ENCODE assay signal across 8 cellular contexts in genomic region chr15:75683646-75684312, GRCh38. TPM values are rescaled to one million over a fixed set of nuclear protein-coding genes. Genes with fewer than 3 reads are reported as not detected.
DNase-seq lines count a peak whose midpoint lies in the region; ATAC-seq and TF ChIP-seq lines count a peak whose summit lies in the region.
"Not testable (repeated sequence)": the region's sequence is repeated elsewhere in the genome, so short reads cannot be mapped to it uniquely, and the experiment has no call there.

No MANE protein-coding gene starts in this region.

- H3K27ac Mint-ChIP-seq in osteocyte (ENCODE audit: unreplicated experiment) = not testable (repeated sequence)

- H3K4me3 Mint-ChIP-seq in osteocyte (ENCODE audit: unreplicated experiment) = not testable (repeated sequence)

- intact Hi-C loops in heart left ventricle (cut with DNase I) = loop anchor here in 8 of 10 donors (5.0 to 10.0 kb wide), 7 partner anchors 36 to 319 kb away; partner anchors contain the start of genes MAN2C1 (in 5 of the 8) and SNX33 (in 1 of the 8)

- H3K4me1 Mint-ChIP-seq in osteocyte (ENCODE audit: unreplicated experiment) = not testable (repeated sequence)

- H3K36me3 ChIP-seq in heart left ventricle = peaks cover 0 to 15% (median 3%) of the 10 kb centered on the region in 9 donors

- TF ChIP-seq CTCF in HL-60 (IDR thresholded peaks at IDR 0.05; ENCODE audit: insufficient read depth, low read length) = peak; percentile 77
- TF ChIP-seq CTCF in astrocyte of the cerebellum (IDR thresholded peaks at IDR 0.05; ENCODE audit: low read depth, low read length, missing control alignments) = peak; percentile 68
- peak; percentile 72 to 88 (median 80) for TF ChIP-seq CTCF in heart left ventricle (IDR thresholded peaks at IDR 0.05)
- TF ChIP-seq CTCF in osteocyte (IDR thresholded peaks at IDR 0.05) = peak; percentile 88

- in situ Hi-C loops in astrocyte of the cerebellum (cut with HindIII; ENCODE audit: low sequenced_read_pairs) = not testable (repeated sequence)

- not testable (repeated sequence) for H3K27ac ChIP-seq in HL-60 (replicated peaks)
- H3K27ac ChIP-seq in heart left ventricle = peak overlapping the region in 2 of 12 donors; percentile 27 to 46

- not testable (repeated sequence) for H3K36me3 Mint-ChIP-seq in osteocyte (ENCODE audit: unreplicated experiment)

- peak; percentile 54 to 78 (median 63) for ATAC-seq in heart left ventricle

- not testable (repeated sequence) for H3K27me3 Mint-ChIP-seq in osteocyte (ENCODE audit: unreplicated experiment)

- peaks cover 0 to 11% (median 5%) of the 10 kb centered on the region in 12 donors for H3K4me1 ChIP-seq in heart left ventricle

- TF ChIP-seq POLR2A in heart left ventricle (IDR thresholded peaks at IDR 0.05) = not testable (repeated sequence)

- peak; percentile 75 for DNase-seq in DMS 273 (lab: John Stamatoyannopoulos, UW; ENCODE audit: unreplicated experiment)
- DNase-seq in HL-60 (ENCODE audit: low read depth in 1 of 2, low spot score in 1 of 2) = peak; percentile 54 to 56
- peak; percentile 32 for DNase-seq in NCI-H82 treated with DMSO at 0.1 percent for 48 hours (lab: John Stamatoyannopoulos, UW; ENCODE audit: unreplicated experiment)
- DNase-seq in activated CD4-positive, CD25-positive, alpha-beta regulatory T cell treated with anti-CD3 and anti-CD28 coated beads, Interleukin-2, amount 50 U/mL, for 72 hours = peak; percentile 64
- not testable (repeated sequence) for DNase-seq in astrocyte of the cerebellum (ENCODE audit: low read depth)
- DNase-seq in heart left ventricle = peak in 4 of 5 donors; percentile 64 to 82 (median 67)
- peak; percentile 90 for DNase-seq in osteocyte (ENCODE audit: extremely low spot score, unreplicated experiment)
- DNase-seq in stimulated activated naive CD4-positive, alpha-beta T cell (lab: John Stamatoyannopoulos, UW) = peak; percentile 8 to 61 (median 48)

- not testable (repeated sequence) for H3K9me3 ChIP-seq in heart left ventricle

- WGBS in heart left ventricle, 4 donors = 21 to 31% (median 23%) methylated on average over 13 to 14 of the region's 14 CpGs

- H3K4me3 ChIP-seq in HL-60 (replicated peaks; ENCODE audit: insufficient read depth, low read length); astrocyte of the cerebellum (ENCODE audit: low read depth, low read length); heart left ventricle: not testable (repeated sequence)

- H3K27me3 ChIP-seq in HL-60 (ENCODE audit: insufficient read depth, poor library complexity, severe bottlenecking); heart left ventricle: not testable (repeated sequence)

- not testable (repeated sequence) for H3K9me3 Mint-ChIP-seq in osteocyte (ENCODE audit: unreplicated experiment)

RNA-seq across cellular contexts. Expression of gene CSPG4, which starts 28.9 kb away (rescaled TPM):
- total RNA-seq in heart left ventricle (10 to 100 TPM in 8 of 9 donors, 1 to 10 TPM in 1; 9.0 to 46.9 (median 18.8) TPM), osteocyte (43.3 and 48.1 TPM in 2 replicates)
- polyA plus RNA-seq in heart left ventricle = 10 to 100 TPM in 1 of 2 donors, 1 to 10 TPM in 1; 8.5 to 13.9 TPM

RNA-seq across cellular contexts. Expression of gene SNX33, which starts 36.1 kb away (rescaled TPM):
- 10 to 100 TPM in 6 of 9 donors, 1 to 10 TPM in 3; 8.3 to 20.9 (median 11.6) TPM for total RNA-seq in heart left ventricle
- 1 to 10 TPM; 7.7 to 9.2 TPM for polyA plus RNA-seq in heart left ventricle
- total RNA-seq in osteocyte = 36.3 and 36.7 TPM in 2 replicates

RNA-seq across cellular contexts. Expression of gene IMP3, which starts 43.8 kb away (rescaled TPM):
- total RNA-seq in heart left ventricle (100 to 1,000 TPM in 2 of 9 donors, 10 to 100 TPM in 7; 37.1 to 151 (median 44.5) TPM), osteocyte (31.9 and 36.5 TPM in 2 replicates)
- polyA plus RNA-seq in heart left ventricle = 10 to 100 TPM; 38.4 to 88.1 TPM

RNA-seq across cellular contexts. Expression of gene SNUPN, which starts 58.3 kb away (rescaled TPM):
- total RNA-seq in heart left ventricle (10 to 100 TPM; 13.2 to 21.6 (median 14.5) TPM), osteocyte (27.0 and 27.9 TPM in 2 replicates)
- polyA plus RNA-seq in heart left ventricle = 10 to 100 TPM; 14.1 to 15.5 TPM
